In genomic region chr10:11286261-11286989, GRCh38 we compare ENCODE assay signal across 1 cellular context.
A peak's percentile ranks its signal among the peaks of the same experiment; 100 is the strongest.
TF ChIP-seq lines count a peak whose summit lies in the region.

No MANE protein-coding gene starts in this region.

TF ChIP-seq in GM12878, 131 proteins besides CTCF, POLR2A, EP300 and RAD21 (continued from another document):
- peak; percentile 98 for TF ChIP-seq POU2F2 (IDR thresholded peaks at IDR 0.05; ENCODE audit: borderline replicate concordance, low read depth, low read length)
- TF ChIP-seq TBL1XR1 (IDR thresholded peaks at IDR 0.05; ENCODE audit: low read depth, low read length), result no peak
- peak; percentile 12 for TF ChIP-seq SP1 (IDR thresholded peaks at IDR 0.05; ENCODE audit: low read depth, low read length)
- no peak for TF ChIP-seq FOXK2 (IDR thresholded peaks at IDR 0.05)
- TF ChIP-seq MEF2A (IDR thresholded peaks at IDR 0.05; ENCODE audit: insufficient read depth, low read depth, low read length), result 0 out of 2 replicates have a peak, but pooled peaks have one; percentile 21
- TF ChIP-seq ASH2L (IDR thresholded peaks at IDR 0.05; ENCODE audit: borderline replicate concordance, low read depth), result no peak
